Comparison of ENCODE assay signal across 1 cellular context in the genomic region with DNA sequence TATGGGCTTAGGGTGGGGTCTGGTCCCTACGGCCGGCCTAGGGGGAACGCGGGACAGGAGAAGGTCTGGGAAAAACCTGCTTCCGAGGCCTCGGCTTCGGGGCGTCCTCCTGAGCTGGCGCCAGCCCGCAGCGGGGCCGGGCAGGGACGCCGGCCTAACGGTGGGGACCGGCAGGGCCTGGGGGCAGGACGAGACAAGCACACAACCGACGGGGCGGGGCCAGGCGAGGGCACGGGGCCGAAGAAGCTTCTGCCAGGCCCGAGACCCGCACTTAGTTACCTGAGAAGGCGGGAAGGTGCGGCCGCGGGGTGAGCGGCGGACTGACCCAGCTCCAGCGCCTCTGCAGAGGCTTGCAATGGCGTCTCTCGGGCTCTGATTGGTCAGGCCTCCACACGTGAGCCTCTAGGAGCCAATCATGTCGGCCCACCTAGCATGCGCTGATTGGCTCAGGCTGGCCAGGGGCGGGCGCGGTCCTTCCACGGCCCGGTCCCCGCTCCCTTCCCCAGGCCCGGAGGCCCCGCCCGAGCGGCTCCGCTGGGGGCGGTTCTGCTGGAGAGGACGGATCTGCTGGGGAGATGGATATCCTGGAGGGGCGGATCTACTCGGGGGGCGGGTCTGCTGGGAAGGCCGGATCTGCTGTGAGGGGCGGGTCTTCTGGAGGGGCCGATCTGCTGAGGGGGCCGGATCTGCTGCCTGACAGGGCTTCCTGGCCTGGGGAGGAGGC.
TF ChIP-seq lines count a peak whose summit lies in the region.

No MANE protein-coding gene starts in this region.

TF ChIP-seq in HepG2, 621 proteins besides CTCF, POLR2A, EP300 and RAD21 (continued from another document and continues in another):
- TF ChIP-seq ZNF180 (CRISPR knock-in tag; IDR thresholded peaks at IDR 0.05; ENCODE audit: borderline replicate concordance, low read depth) (no peak), JUND (CRISPR knock-in tag; IDR thresholded peaks at IDR 0.05) (0 out of 2 replicates have a peak, but pooled peaks have one; percentile 47), SNAI1 (CRISPR knock-in tag; IDR thresholded peaks at IDR 0.05; ENCODE audit: borderline replicate concordance) (0 out of 2 replicates have a peak, but pooled peaks have one; percentile 59), KDM4B (CRISPR knock-in tag; IDR thresholded peaks at IDR 0.05) (peak; percentile 42), ZSCAN9 (CRISPR knock-in tag; IDR thresholded peaks at IDR 0.05; ENCODE audit: borderline replicate concordance) (no peak), TBL1XR1 (IDR thresholded peaks at IDR 0.05; ENCODE audit: borderline replicate concordance, low read length, partially characterized antibody) (no peak), GTF2F1 (IDR thresholded peaks at IDR 0.05; ENCODE audit: low read length) (no peak), ZBTB21 (CRISPR knock-in tag; IDR thresholded peaks at IDR 0.05) (no peak), TGIF2 (CRISPR knock-in tag; IDR thresholded peaks at IDR 0.05) (no peak), ZFP1 (CRISPR knock-in tag; IDR thresholded peaks at IDR 0.05) (no peak), NFKBIZ (CRISPR knock-in tag; IDR thresholded peaks at IDR 0.05) (0 out of 2 replicates have a peak, but pooled peaks have one; percentile 23), MIER3 (CRISPR knock-in tag; IDR thresholded peaks at IDR 0.05; ENCODE audit: borderline replicate concordance) (no peak), MLLT10 (CRISPR knock-in tag; IDR thresholded peaks at IDR 0.05) (no peak), ZSCAN21 (CRISPR knock-in tag; IDR thresholded peaks at IDR 0.05; ENCODE audit: borderline replicate concordance) (peak; percentile 21; the same call in 1 of the 2 replicates), NKX3-1 (CRISPR knock-in tag; IDR thresholded peaks at IDR 0.05) (no peak), FLYWCH1 (CRISPR knock-in tag; IDR thresholded peaks at IDR 0.05) (no peak), GTF3A (CRISPR knock-in tag; conservative IDR thresholded peaks at IDR 0.05) (no peak), HNRNPLL (IDR thresholded peaks at IDR 0.05; ENCODE audit: low read depth, low read length, poor library complexity, severe bottlenecking) (peak; percentile 80), GZF1 (CRISPR knock-in tag; IDR thresholded peaks at IDR 0.05) (no peak), MTA3 (CRISPR knock-in tag; IDR thresholded peaks at IDR 0.05) (no peak), RAD51 (IDR thresholded peaks at IDR 0.05; ENCODE audit: borderline replicate concordance) (peak; percentile 88), ZNF124 (CRISPR knock-in tag; IDR thresholded peaks at IDR 0.05) (no peak; the same call in 1 of the 2 replicates), SALL1 (CRISPR knock-in tag; IDR thresholded peaks at IDR 0.05) (peak; percentile 59), GABPA (IDR thresholded peaks at IDR 0.05; ENCODE audit: low read depth, low read length) (no peak), GABPA (CRISPR knock-in tag; IDR thresholded peaks at IDR 0.05; ENCODE audit: low read depth) (peak; percentile 52), ZNF367 (CRISPR knock-in tag; IDR thresholded peaks at IDR 0.05; ENCODE audit: borderline replicate concordance) (0 out of 2 replicates have a peak, but pooled peaks have one; percentile 32), GATAD2A (CRISPR knock-in tag; IDR thresholded peaks at IDR 0.05) (no peak), CBFB (CRISPR knock-in tag; IDR thresholded peaks at IDR 0.05) (peak; percentile 4; the same call in 1 of the 2 replicates), ARNTL (CRISPR knock-in tag; IDR thresholded peaks at IDR 0.05) (no peak), ZBTB7A (CRISPR knock-in tag; IDR thresholded peaks at IDR 0.05) (no peak; the same call in 1 of the 2 replicates), DNMT3B (CRISPR knock-in tag; conservative IDR thresholded peaks at IDR 0.05) (no peak), CCAR2 (optimal IDR thresholded peaks at IDR 0.05; ENCODE audit: low read depth, low read length) (no peak)
- TF ChIP-seq, protein P1, sequence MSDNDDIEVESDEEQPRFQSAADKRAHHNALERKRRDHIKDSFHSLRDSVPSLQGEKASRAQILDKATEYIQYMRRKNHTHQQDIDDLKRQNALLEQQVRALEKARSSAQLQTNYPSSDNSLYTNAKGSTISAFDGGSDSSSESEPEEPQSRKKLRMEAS (IDR thresholded peaks at IDR 0.05): peak; percentile 40; the same call in 1 of the 2 replicates
- TF ChIP-seq, protein P2, sequence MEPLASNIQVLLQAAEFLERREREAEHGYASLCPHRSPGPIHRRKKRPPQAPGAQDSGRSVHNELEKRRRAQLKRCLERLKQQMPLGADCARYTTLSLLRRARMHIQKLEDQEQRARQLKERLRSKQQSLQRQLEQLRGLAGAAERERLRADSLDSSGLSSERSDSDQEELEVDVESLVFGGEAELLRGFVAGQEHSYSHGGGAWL (CRISPR knock-in tag; IDR thresholded peaks at IDR 0.05): peak; percentile 27; the same call in 1 of the 2 replicates
- TF ChIP-seq, protein P3, sequence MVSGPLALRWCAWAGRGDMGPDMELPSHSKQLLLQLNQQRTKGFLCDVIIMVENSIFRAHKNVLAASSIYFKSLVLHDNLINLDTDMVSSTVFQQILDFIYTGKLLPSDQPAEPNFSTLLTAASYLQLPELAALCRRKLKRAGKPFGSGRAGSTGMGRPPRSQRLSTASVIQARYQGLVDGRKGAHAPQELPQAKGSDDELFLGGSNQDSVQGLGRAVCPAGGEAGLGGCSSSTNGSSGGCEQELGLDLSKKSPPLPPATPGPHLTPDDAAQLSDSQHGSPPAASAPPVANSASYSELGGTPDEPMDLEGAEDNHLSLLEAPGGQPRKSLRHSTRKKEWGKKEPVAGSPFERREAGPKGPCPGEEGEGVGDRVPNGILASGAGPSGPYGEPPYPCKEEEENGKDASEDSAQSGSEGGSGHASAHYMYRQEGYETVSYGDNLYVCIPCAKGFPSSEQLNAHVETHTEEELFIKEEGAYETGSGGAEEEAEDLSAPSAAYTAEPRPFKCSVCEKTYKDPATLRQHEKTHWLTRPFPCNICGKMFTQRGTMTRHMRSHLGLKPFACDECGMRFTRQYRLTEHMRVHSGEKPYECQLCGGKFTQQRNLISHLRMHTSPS (CRISPR knock-in tag; IDR thresholded peaks at IDR 0.05; ENCODE audit: low read depth): peak; percentile 17; the same call in 1 of the 2 replicates
- TF ChIP-seq, protein P4, sequence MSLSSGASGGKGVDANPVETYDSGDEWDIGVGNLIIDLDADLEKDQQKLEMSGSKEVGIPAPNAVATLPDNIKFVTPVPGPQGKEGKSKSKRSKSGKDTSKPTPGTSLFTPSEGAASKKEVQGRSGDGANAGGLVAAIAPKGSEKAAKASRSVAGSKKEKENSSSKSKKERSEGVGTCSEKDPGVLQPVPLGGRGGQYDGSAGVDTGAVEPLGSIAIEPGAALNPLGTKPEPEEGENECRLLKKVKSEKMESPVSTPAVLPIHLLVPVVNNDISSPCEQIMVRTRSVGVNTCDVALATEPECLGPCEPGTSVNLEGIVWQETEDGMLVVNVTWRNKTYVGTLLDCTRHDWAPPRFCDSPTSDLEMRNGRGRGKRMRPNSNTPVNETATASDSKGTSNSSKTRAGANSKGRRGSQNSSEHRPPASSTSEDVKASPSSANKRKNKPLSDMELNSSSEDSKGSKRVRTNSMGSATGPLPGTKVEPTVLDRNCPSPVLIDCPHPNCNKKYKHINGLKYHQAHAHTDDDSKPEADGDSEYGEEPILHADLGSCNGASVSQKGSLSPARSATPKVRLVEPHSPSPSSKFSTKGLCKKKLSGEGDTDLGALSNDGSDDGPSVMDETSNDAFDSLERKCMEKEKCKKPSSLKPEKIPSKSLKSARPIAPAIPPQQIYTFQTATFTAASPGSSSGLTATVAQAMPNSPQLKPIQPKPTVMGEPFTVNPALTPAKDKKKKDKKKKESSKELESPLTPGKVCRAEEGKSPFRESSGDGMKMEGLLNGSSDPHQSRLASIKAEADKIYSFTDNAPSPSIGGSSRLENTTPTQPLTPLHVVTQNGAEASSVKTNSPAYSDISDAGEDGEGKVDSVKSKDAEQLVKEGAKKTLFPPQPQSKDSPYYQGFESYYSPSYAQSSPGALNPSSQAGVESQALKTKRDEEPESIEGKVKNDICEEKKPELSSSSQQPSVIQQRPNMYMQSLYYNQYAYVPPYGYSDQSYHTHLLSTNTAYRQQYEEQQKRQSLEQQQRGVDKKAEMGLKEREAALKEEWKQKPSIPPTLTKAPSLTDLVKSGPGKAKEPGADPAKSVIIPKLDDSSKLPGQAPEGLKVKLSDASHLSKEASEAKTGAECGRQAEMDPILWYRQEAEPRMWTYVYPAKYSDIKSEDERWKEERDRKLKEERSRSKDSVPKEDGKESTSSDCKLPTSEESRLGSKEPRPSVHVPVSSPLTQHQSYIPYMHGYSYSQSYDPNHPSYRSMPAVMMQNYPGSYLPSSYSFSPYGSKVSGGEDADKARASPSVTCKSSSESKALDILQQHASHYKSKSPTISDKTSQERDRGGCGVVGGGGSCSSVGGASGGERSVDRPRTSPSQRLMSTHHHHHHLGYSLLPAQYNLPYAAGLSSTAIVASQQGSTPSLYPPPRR (CRISPR knock-in tag; IDR thresholded peaks at IDR 0.05; ENCODE audit: borderline replicate concordance): no peak
- TF ChIP-seq, protein P5, sequence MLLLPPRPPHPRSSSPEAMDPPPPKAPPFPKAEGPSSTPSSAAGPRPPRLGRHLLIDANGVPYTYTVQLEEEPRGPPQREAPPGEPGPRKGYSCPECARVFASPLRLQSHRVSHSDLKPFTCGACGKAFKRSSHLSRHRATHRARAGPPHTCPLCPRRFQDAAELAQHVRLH (CRISPR knock-in tag; IDR thresholded peaks at IDR 0.05; ENCODE audit: borderline replicate concordance, low read depth): no peak
- TF ChIP-seq, protein P6, sequence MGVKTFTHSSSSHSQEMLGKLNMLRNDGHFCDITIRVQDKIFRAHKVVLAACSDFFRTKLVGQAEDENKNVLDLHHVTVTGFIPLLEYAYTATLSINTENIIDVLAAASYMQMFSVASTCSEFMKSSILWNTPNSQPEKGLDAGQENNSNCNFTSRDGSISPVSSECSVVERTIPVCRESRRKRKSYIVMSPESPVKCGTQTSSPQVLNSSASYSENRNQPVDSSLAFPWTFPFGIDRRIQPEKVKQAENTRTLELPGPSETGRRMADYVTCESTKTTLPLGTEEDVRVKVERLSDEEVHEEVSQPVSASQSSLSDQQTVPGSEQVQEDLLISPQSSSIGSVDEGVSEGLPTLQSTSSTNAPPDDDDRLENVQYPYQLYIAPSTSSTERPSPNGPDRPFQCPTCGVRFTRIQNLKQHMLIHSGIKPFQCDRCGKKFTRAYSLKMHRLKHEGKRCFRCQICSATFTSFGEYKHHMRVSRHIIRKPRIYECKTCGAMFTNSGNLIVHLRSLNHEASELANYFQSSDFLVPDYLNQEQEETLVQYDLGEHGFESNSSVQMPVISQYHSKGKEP (CRISPR knock-in tag; IDR thresholded peaks at IDR 0.05): no peak
- TF ChIP-seq, protein P7, sequence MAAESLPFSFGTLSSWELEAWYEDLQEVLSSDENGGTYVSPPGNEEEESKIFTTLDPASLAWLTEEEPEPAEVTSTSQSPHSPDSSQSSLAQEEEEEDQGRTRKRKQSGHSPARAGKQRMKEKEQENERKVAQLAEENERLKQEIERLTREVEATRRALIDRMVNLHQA (CRISPR knock-in tag; IDR thresholded peaks at IDR 0.05): no peak
- TF ChIP-seq, protein P8, sequence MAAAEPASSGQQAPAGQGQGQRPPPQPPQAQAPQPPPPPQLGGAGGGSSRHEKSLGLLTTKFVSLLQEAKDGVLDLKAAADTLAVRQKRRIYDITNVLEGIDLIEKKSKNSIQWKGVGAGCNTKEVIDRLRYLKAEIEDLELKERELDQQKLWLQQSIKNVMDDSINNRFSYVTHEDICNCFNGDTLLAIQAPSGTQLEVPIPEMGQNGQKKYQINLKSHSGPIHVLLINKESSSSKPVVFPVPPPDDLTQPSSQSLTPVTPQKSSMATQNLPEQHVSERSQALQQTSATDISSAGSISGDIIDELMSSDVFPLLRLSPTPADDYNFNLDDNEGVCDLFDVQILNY (CRISPR knock-in tag; conservative IDR thresholded peaks at IDR 0.05): no peak
- TF ChIP-seq, protein P9, sequence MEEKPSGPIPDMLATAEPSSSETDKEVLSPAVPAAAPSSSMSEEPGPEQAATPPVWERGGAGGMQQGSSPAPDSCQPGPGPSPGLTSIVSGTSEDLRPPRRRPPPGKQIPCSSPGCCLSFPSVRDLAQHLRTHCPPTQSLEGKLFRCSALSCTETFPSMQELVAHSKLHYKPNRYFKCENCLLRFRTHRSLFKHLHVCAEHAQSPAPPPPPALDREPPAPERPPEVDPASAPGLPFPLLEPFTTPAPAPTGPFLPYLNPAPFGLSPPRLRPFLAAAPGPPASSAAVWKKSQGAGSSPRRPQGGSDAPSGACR (CRISPR knock-in tag; IDR thresholded peaks at IDR 0.05): no peak
- TF ChIP-seq, protein P10, sequence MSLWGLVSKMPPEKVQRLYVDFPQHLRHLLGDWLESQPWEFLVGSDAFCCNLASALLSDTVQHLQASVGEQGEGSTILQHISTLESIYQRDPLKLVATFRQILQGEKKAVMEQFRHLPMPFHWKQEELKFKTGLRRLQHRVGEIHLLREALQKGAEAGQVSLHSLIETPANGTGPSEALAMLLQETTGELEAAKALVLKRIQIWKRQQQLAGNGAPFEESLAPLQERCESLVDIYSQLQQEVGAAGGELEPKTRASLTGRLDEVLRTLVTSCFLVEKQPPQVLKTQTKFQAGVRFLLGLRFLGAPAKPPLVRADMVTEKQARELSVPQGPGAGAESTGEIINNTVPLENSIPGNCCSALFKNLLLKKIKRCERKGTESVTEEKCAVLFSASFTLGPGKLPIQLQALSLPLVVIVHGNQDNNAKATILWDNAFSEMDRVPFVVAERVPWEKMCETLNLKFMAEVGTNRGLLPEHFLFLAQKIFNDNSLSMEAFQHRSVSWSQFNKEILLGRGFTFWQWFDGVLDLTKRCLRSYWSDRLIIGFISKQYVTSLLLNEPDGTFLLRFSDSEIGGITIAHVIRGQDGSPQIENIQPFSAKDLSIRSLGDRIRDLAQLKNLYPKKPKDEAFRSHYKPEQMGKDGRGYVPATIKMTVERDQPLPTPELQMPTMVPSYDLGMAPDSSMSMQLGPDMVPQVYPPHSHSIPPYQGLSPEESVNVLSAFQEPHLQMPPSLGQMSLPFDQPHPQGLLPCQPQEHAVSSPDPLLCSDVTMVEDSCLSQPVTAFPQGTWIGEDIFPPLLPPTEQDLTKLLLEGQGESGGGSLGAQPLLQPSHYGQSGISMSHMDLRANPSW (CRISPR knock-in tag; IDR thresholded peaks at IDR 0.05; ENCODE audit: borderline replicate concordance): peak; percentile 88
- TF ChIP-seq, protein P11, sequence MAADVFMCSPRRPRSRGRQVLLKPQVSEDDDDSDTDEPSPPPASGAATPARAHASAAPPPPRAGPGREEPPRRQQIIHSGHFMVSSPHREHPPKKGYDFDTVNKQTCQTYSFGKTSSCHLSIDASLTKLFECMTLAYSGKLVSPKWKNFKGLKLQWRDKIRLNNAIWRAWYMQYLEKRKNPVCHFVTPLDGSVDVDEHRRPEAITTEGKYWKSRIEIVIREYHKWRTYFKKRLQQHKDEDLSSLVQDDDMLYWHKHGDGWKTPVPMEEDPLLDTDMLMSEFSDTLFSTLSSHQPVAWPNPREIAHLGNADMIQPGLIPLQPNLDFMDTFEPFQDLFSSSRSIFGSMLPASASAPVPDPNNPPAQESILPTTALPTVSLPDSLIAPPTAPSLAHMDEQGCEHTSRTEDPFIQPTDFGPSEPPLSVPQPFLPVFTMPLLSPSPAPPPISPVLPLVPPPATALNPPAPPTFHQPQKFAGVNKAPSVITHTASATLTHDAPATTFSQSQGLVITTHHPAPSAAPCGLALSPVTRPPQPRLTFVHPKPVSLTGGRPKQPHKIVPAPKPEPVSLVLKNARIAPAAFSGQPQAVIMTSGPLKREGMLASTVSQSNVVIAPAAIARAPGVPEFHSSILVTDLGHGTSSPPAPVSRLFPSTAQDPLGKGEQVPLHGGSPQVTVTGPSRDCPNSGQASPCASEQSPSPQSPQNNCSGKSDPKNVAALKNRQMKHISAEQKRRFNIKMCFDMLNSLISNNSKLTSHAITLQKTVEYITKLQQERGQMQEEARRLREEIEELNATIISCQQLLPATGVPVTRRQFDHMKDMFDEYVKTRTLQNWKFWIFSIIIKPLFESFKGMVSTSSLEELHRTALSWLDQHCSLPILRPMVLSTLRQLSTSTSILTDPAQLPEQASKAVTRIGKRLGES (CRISPR knock-in tag; IDR thresholded peaks at IDR 0.05; ENCODE audit: borderline replicate concordance): no peak
